In the genomic region with DNA sequence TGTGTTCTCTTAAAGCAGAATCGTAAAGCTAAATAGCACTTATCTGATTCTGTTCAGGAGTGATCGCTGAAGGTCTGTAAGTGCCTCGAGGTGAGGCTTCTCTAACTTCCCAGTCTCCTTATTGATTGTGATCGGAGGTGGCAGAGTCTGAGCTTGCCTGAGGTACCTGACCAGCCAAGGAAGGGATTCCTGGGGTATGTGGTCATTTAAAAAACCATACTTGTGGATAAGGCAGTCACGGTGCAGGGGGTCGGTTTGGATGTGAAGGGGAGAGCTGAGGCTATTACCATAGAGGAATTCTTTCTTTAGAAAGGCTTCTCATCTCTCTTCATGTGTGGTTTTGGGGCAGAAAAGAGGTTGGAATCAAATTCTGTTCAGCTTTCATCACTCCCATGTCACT, we compare ENCODE assay signal across 25 cellular contexts.
DNase-seq lines count a peak whose midpoint lies in the region; ATAC-seq, FAIRE-seq and TF ChIP-seq lines count a peak whose summit lies in the region.
"Had no signal": no experiment of that assay in that cellular context is flagged by ENCODE, and none has a peak within 500 bp of the region (broad histone marks: within the 10 kb centered on the region; RNA-seq: fewer than 3 reads in every experiment).

No MANE protein-coding gene starts in this region.

- TF ChIP-seq RAD21 in IMR-90 (IDR thresholded peaks at IDR 0.05; ENCODE audit: low read length): no peak

- H3K23ac ChIP-seq in IMR-90 (ENCODE audit: low read depth, low read length): no peak overlapping the region

- peak overlapping the region; percentile 4; the same call in 1 of the 2 replicates for H3K18ac ChIP-seq in IMR-90 (ENCODE audit: low read depth, low read length)

- H3K9me3 ChIP-seq in IMR-90 (ENCODE audit: control insufficient read depth, insufficient read depth, low read length) (no peaks in the 10 kb centered on the region), A673 (ENCODE audit: low read depth, low read length, poor library complexity, severe bottlenecking) (no peaks in the 10 kb centered on the region)
- H3K9me3 ChIP-seq: A549, Caco-2 had no signal

- ATAC-seq in IMR-90 (ENCODE audit: low read depth) (no peak), left ventricle myocardium superior (no peak), HG03354 (IDR thresholded peaks at IDR 0.05; ENCODE audit: poor library complexity, severe bottlenecking, unreplicated experiment) (no peak)

- FAIRE-seq in bronchial epithelial cell (lab: Jason Lieb, UNC): peak; percentile 18
- FAIRE-seq: A549, GM12892, GM19239, RCC 7860 had no signal

- H3K36me3 ChIP-seq in IMR-90 (ENCODE audit: control insufficient read depth, insufficient read depth, low read length) (no peaks in the 10 kb centered on the region), bronchial epithelial cell (ENCODE audit: control insufficient read depth, insufficient read depth, low read length) (no peaks in the 10 kb centered on the region), A673 (ENCODE audit: insufficient read depth, low read length, poor library complexity, severe bottlenecking) (no peaks in the 10 kb centered on the region)

- no peaks in the 10 kb centered on the region; the same call in 1 of the 2 replicates for H4K20me1 ChIP-seq in IMR-90 (ENCODE audit: insufficient read depth, low read length)

- H3K9ac ChIP-seq in IMR-90 (ENCODE audit: low read depth, low read length): no peak overlapping the region

- dilution Hi-C loops in IMR-90 (cut with HindIII; ENCODE audit: low sequenced_read_pairs, unreplicated experiment): no loop called here

- no peak overlapping the region for H2AFZ ChIP-seq in IMR-90 (replicated peaks; ENCODE audit: low read length, poor library complexity)

- peak overlapping the region; percentile 9; the same call in 1 of the 3 replicates for H2BK15ac ChIP-seq in IMR-90 (ENCODE audit: low read depth, low read length)

- POLR2A ChIA-PET in IMR-90 (lab: Charles Lee; ENCODE audit: unreplicated experiment): no interaction called here
- POLR2A ChIA-PET in A673 (lab: Charles Lee; ENCODE audit: low non-redundant PET): no interaction called here

- intact Hi-C loops in IMR-90 (cut with micrococcal nuclease) (loop anchor here (2.0 kb wide), 1 partner anchor 297 kb away; no protein-coding TSS in a partner anchor), left ventricle myocardium superior (cut with micrococcal nuclease) (no loop called here), A673 (cut with micrococcal nuclease; ENCODE audit: unreplicated experiment) (no loop called here)

- H3K4me3 ChIP-seq in IMR-90 (ENCODE audit: insufficient read depth, low read depth, low read length): no peak overlapping the region
- no peak overlapping the region for H3K4me3 ChIP-seq in bronchial epithelial cell (ENCODE audit: low read depth, low read length)
- H3K4me3 ChIP-seq in A673 (ENCODE audit: low read depth, low read length, poor library complexity, severe bottlenecking): no peak overlapping the region
- H3K4me3 ChIP-seq: A549, SK-N-MC had no signal

- H3K4ac ChIP-seq in IMR-90 (ENCODE audit: low read depth, low read length): peak overlapping the region; percentile 43; the same call in 1 of the 2 replicates

- H2BK5ac ChIP-seq in IMR-90 (ENCODE audit: low read depth, low read length, poor library complexity, severe bottlenecking): no peak overlapping the region

- H3K27me3 ChIP-seq in IMR-90 (ENCODE audit: control insufficient read depth, insufficient read depth, low read length) (no peaks in the 10 kb centered on the region), bronchial epithelial cell (ENCODE audit: control insufficient read depth, insufficient read depth, low read length) (no peaks in the 10 kb centered on the region), A673 (replicated peaks; ENCODE audit: insufficient read depth, low read depth, low read length, poor library complexity) (peaks cover 20% of the 10 kb centered on the region)

- H3K9me1 ChIP-seq in IMR-90 (ENCODE audit: insufficient read depth, low read length): peaks cover 5% of the 10 kb centered on the region; the same call in 1 of the 2 replicates

- WGBS in IMR-90 (ENCODE audit: extremely low coverage in 2 of 2, insufficient read length in 1 of 2), 2 experiments: no CpG with 5 or more reads among the region's 6 CpGs

- H3K4me2 ChIP-seq in IMR-90 (ENCODE audit: low read depth, low read length): no peak overlapping the region

- peak overlapping the region; percentile 25; the same call in 1 of the 2 replicates for H2AK5ac ChIP-seq in IMR-90 (ENCODE audit: low read depth, low read length)

- no peak overlapping the region for H3K56ac ChIP-seq in IMR-90 (ENCODE audit: extremely low read depth, insufficient read depth, low read length)

- no peak for DNase-seq in IMR-90
- DNase-seq in bronchial epithelial cell (ENCODE audit: low read depth): no peak
- peak; percentile 14 for DNase-seq in kidney tubule cell (ENCODE audit: low spot score)
- no peak for DNase-seq in left ventricle myocardium superior
- no peak for DNase-seq in A673 (ENCODE audit: low spot score)
- no peak for DNase-seq in Kasumi-1 (lab: John Stamatoyannopoulos, UW)
- DNase-seq: Caco-2; CD4-positive, alpha-beta memory T cell; EL; H7; NCI-H1092 treated with DMSO at 0.1 percent for 48 hours; NCI-H1436; NCI-H187; NCI-H2081 treated with DMSO at 0.1 percent for 48 hours; NCI-H345; NCI-H510A treated with DMSO at 0.1 percent for 48 hours; SIG-M5; SW 1271 had no signal

- no peak overlapping the region for H4K5ac ChIP-seq in IMR-90 (ENCODE audit: low read depth, low read length)

- H3K4me1 ChIP-seq in IMR-90 (ENCODE audit: control insufficient read depth, insufficient read depth, low read length) (peaks cover 11% of the 10 kb centered on the region), A673 (ENCODE audit: insufficient read depth, low read length, poor library complexity, severe bottlenecking) (no peaks in the 10 kb centered on the region)
- H3K4me1 ChIP-seq: A549, Caco-2 had no signal

- in situ Hi-C loops in IMR-90 (cut with MboI; ENCODE audit: low sequenced_read_pairs): no loop called here

- no peak overlapping the region for H3K14ac ChIP-seq in IMR-90 (replicated peaks; ENCODE audit: low read depth, low read length)

- H4K8ac ChIP-seq in IMR-90 (ENCODE audit: low read depth in 2 of 2, low read length in 2 of 2): no peak overlapping the region

- BruUV-seq in IMR-90 (replicated peaks; lab: Mats Ljungman, UMichigan) (no TSS peak), A673 (replicated peaks; lab: Mats Ljungman, UMichigan) (no TSS peak)

- H3K27ac ChIP-seq in IMR-90 (ENCODE audit: insufficient read depth, low read length): no peak overlapping the region
- H3K27ac ChIP-seq in A673 (ENCODE audit: low read depth, low read length, poor library complexity, severe bottlenecking): no peak overlapping the region
- H3K27ac ChIP-seq: A549, HL-60, SK-N-MC had no signal

- CTCF ChIA-PET in IMR-90 (lab: Yijun Ruan, JAX) (no interaction called here), A673 (lab: Charles Lee) (no interaction called here)

- TF ChIP-seq CTCF in IMR-90 (conservative IDR thresholded peaks at IDR 0.05; ENCODE audit: low read depth, low read length) (no peak), bronchial epithelial cell (IDR thresholded peaks at IDR 0.05; ENCODE audit: insufficient read depth, low read length, severe bottlenecking) (no peak), A673 (conservative IDR thresholded peaks at IDR 0.05; ENCODE audit: low read depth, low read length) (no peak)

- no peaks in the 10 kb centered on the region for H3K79me1 ChIP-seq in IMR-90 (ENCODE audit: low read depth in 1 of 2, low read length in 2 of 2)

- TF ChIP-seq POLR2A in IMR-90 (IDR thresholded peaks at IDR 0.05; ENCODE audit: low read depth, low read length): no peak

- H2AK9ac ChIP-seq in IMR-90 (replicated peaks; ENCODE audit: low read depth, low read length, poor library complexity): no peak overlapping the region

- H2BK20ac ChIP-seq in IMR-90 (ENCODE audit: low read depth, low read length): peak overlapping the region; percentile 41

- peak overlapping the region; percentile 4; the same call in 1 of the 2 replicates for H2BK120ac ChIP-seq in IMR-90 (ENCODE audit: low read depth, low read length)

- H4K91ac ChIP-seq in IMR-90 (ENCODE audit: insufficient read depth, low read depth, low read length): no peak overlapping the region

TF ChIP-seq in IMR-90, 13 proteins besides CTCF, POLR2A, EP300 and RAD21:
- TF ChIP-seq RCOR1 (IDR thresholded peaks at IDR 0.05; ENCODE audit: insufficient replicate concordance, low read length) (no peak), BHLHE40 (IDR thresholded peaks at IDR 0.05; ENCODE audit: low read depth, low read length) (no peak), NFE2L2 (IDR thresholded peaks at IDR 0.05; ENCODE audit: low read depth, low read length) (no peak), SMC3 (IDR thresholded peaks at IDR 0.05; ENCODE audit: low read depth, low read length) (no peak), RFX5 (IDR thresholded peaks at IDR 0.05; ENCODE audit: low read depth, low read length) (no peak), FOS (IDR thresholded peaks at IDR 0.05; ENCODE audit: low read depth, low read length) (no peak), MAFK (IDR thresholded peaks at IDR 0.05; ENCODE audit: low read depth, low read length) (no peak), MAZ (IDR thresholded peaks at IDR 0.05; ENCODE audit: borderline replicate concordance, low read depth, low read length) (no peak), CHD1 (IDR thresholded peaks at IDR 0.05; ENCODE audit: low read depth, low read length) (no peak), MXI1 (IDR thresholded peaks at IDR 0.05; ENCODE audit: borderline replicate concordance, low read depth, low read length) (no peak), CEBPB (IDR thresholded peaks at IDR 0.05; ENCODE audit: low read depth, low read length) (no peak)
- TF ChIP-seq, protein P1, sequence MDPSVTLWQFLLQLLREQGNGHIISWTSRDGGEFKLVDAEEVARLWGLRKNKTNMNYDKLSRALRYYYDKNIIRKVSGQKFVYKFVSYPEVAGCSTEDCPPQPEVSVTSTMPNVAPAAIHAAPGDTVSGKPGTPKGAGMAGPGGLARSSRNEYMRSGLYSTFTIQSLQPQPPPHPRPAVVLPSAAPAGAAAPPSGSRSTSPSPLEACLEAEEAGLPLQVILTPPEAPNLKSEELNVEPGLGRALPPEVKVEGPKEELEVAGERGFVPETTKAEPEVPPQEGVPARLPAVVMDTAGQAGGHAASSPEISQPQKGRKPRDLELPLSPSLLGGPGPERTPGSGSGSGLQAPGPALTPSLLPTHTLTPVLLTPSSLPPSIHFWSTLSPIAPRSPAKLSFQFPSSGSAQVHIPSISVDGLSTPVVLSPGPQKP (IDR thresholded peaks at IDR 0.05; ENCODE audit: borderline replicate concordance, low read depth, low read length): no peak
- TF ChIP-seq, protein P2, sequence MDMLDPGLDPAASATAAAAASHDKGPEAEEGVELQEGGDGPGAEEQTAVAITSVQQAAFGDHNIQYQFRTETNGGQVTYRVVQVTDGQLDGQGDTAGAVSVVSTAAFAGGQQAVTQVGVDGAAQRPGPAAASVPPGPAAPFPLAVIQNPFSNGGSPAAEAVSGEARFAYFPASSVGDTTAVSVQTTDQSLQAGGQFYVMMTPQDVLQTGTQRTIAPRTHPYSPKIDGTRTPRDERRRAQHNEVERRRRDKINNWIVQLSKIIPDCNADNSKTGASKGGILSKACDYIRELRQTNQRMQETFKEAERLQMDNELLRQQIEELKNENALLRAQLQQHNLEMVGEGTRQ (IDR thresholded peaks at IDR 0.05; ENCODE audit: low read depth, low read length): no peak
